22 cellular contexts compared by ENCODE assay signal in genomic region chr18:5584751-5585417, GRCh38. TPM values are rescaled to one million over a fixed set of nuclear protein-coding genes. Genes with fewer than 3 reads are reported as not detected.
A peak's percentile ranks its signal among the peaks of the same experiment; 100 is the strongest.
DNase-seq lines count a peak whose midpoint lies in the region; ATAC-seq and TF ChIP-seq lines count a peak whose summit lies in the region.
"Had no signal": no experiment of that assay in that cellular context is flagged by ENCODE, and none has a peak within 500 bp of the region (broad histone marks: within the 10 kb centered on the region; RNA-seq: fewer than 3 reads in every experiment).

No MANE protein-coding gene starts in this region.

- dilution Hi-C loops in mammary epithelial cell (cut with HindIII; ENCODE audit: low sequenced_read_pairs), result no loop called here

- DNase-seq in A673 (ENCODE audit: low spot score), result peak; percentile 24
- DNase-seq in HT1080 (ENCODE audit: low read depth), result peak; percentile 81
- peak; percentile 36 for DNase-seq in mammary epithelial cell
- DNase-seq in glomerular visceral epithelial cell (ENCODE audit: extremely low spot score), result peak; percentile 49
- DNase-seq in NCI-H2081 (lab: John Stamatoyannopoulos, UW), result no peak
- no peak for DNase-seq in UCSD-AML1 (lab: John Stamatoyannopoulos, UW; ENCODE audit: unreplicated experiment)
- no peak for DNase-seq in SKM-1 treated with dmso at 0.1 percent for 144 hours (lab: John Stamatoyannopoulos, UW; ENCODE audit: unreplicated experiment)
- DNase-seq: activated effector memory CD4-positive, alpha-beta T cell treated with anti-CD3 and anti-CD28 coated beads, Interleukin-2, amount 50 U/mL, for 16 hours; amygdala; CD4-positive, alpha-beta memory T cell; HFFc6; hippocampal formation; left cardiac atrium; MG63; NCI-H446; stimulated activated CD4-positive, alpha-beta T cell treated with anti-CD3 and anti-CD28 coated beads, Interleukin-1b, Interleukin-23, amount 100 ng/mL, for 48 hours; stomach; uterus had no signal

- no peak overlapping the region for H3K9ac ChIP-seq in mammary epithelial cell (ENCODE audit: insufficient read depth, low read length)

- intact Hi-C loops in A673 (cut with micrococcal nuclease; ENCODE audit: unreplicated experiment) (no loop called here), mammary epithelial cell (cut with micrococcal nuclease) (no loop called here)

- H3K4me1 ChIP-seq in A673 (ENCODE audit: insufficient read depth, low read length, poor library complexity, severe bottlenecking) (no peaks in the 10 kb centered on the region), mammary epithelial cell (ENCODE audit: insufficient read depth, low read length) (no peaks in the 10 kb centered on the region)
- H3K4me1 ChIP-seq: A549, stomach, uterus had no signal

- POLR2A ChIA-PET in A673 (lab: Charles Lee; ENCODE audit: low non-redundant PET), result no interaction called here

- ATAC-seq in GM21360 (IDR thresholded peaks at IDR 0.05; ENCODE audit: unreplicated experiment), result no peak
- ATAC-seq: A549, sciatic nerve had no signal

- H3K27ac ChIP-seq in A673 (ENCODE audit: low read depth, low read length, poor library complexity, severe bottlenecking) (no peak overlapping the region), mammary epithelial cell (ENCODE audit: insufficient read depth, low read depth, low read length) (no peak overlapping the region)
- H3K27ac ChIP-seq: A549, neutrophil, stomach, uterus had no signal

- TF ChIP-seq CTCF in A673 (conservative IDR thresholded peaks at IDR 0.05; ENCODE audit: low read depth, low read length) (no peak), mammary epithelial cell (conservative IDR thresholded peaks at IDR 0.05 in 1 of 2, IDR thresholded peaks at IDR 0.05 in 1 of 2; ENCODE audit: extremely low read depth in 1 of 2, insufficient read depth in 1 of 2, low read depth in 1 of 2, low read length in 2 of 2) (no peak)

- H3K4me3 ChIP-seq in A673 (ENCODE audit: low read depth, low read length, poor library complexity, severe bottlenecking), result no peak overlapping the region
- H3K4me3 ChIP-seq in mammary epithelial cell (replicated peaks in 1 of 3; ENCODE audit: insufficient read depth in 1 of 3, low read depth in 2 of 3, low read length in 3 of 3), result no peak overlapping the region
- H3K4me3 ChIP-seq: A549, MG63, stomach, uterus had no signal

- in situ Hi-C loops in mammary epithelial cell (cut with MboI; ENCODE audit: low sequenced_read_pairs in 2 of 2), result no loop called here

- no peaks in the 10 kb centered on the region for H4K20me1 ChIP-seq in mammary epithelial cell (ENCODE audit: insufficient read depth, low read length)

- H3K79me2 ChIP-seq in mammary epithelial cell (ENCODE audit: insufficient read depth, low read length), result no peaks in the 10 kb centered on the region

- no peaks in the 10 kb centered on the region for H3K27me3 ChIP-seq in A673 (replicated peaks; ENCODE audit: insufficient read depth, low read depth, low read length, poor library complexity)
- no peaks in the 10 kb centered on the region for H3K27me3 ChIP-seq in mammary epithelial cell (ENCODE audit: insufficient read depth, low read length)
- H3K27me3 ChIP-seq: MG63, stomach, uterus had no signal

- no TSS peak for BruUV-seq in A673 (replicated peaks; lab: Mats Ljungman, UMichigan)
- BruUV-seq in mammary epithelial cell (replicated peaks; lab: Mats Ljungman, UMichigan), result no TSS peak

- CTCF ChIA-PET in A673 (lab: Charles Lee) (no interaction called here), mammary epithelial cell (lab: Charles Lee; ENCODE audit: low non-redundant PET) (no interaction called here)

- WGBS in mammary epithelial cell (ENCODE audit: low coverage, missing lambda C conversion rate), result 14% methylated on average over 7 of the region's 7 CpGs

- no peaks in the 10 kb centered on the region for H3K36me3 ChIP-seq in A673 (ENCODE audit: insufficient read depth, low read length, poor library complexity, severe bottlenecking)
- no peaks in the 10 kb centered on the region for H3K36me3 ChIP-seq in mammary epithelial cell (ENCODE audit: insufficient read depth, low read length)
- H3K36me3 ChIP-seq: MG63, neutrophil, stomach, uterus had no signal

- H3K9me3 ChIP-seq in A673 (ENCODE audit: low read depth, low read length, poor library complexity, severe bottlenecking), result no peaks in the 10 kb centered on the region
- H3K9me3 ChIP-seq in mammary epithelial cell (replicated peaks; ENCODE audit: insufficient read depth, low read length), result peaks cover 10% of the 10 kb centered on the region
- H3K9me3 ChIP-seq: A549, MG63, neutrophil, stomach, uterus had no signal

- H3K4me2 ChIP-seq in mammary epithelial cell (ENCODE audit: insufficient read depth, low read depth, low read length), result no peak overlapping the region
- H3K4me2 ChIP-seq: A549 had no signal

- H2AFZ ChIP-seq in mammary epithelial cell (ENCODE audit: low read depth, low read length), result no peak overlapping the region

RNA-seq across cellular contexts. Expression of gene EPB41L3, which starts 41.1 kb away (rescaled TPM):
- total RNA-seq in A673 (2021) (0.20 and 0.86 TPM in 2 replicates), mammary epithelial cell (under 1 TPM in 1 of 2 donors, not detected in 1; 0.50 TPM)
- total RNA-seq in HT1080 (2014; rRNA removed; shearing (Covaris generic)), result 191 and 198 TPM in 2 replicates
- polyA plus RNA-seq in HT1080 (2015; cell fraction: cytosol; rRNA removed), result 197 and 235 TPM in 2 replicates
- 244 and 254 TPM in 2 replicates for polyA plus RNA-seq in HT1080 (2015; cell fraction: nucleus; rRNA removed)
- polyA plus RNA-seq in mammary epithelial cell, result not detected
- not detected for polyA minus RNA-seq in mammary epithelial cell

Comparison
In these comparisons a context has a peak if more than half of its experiments do, and no peak if none do; other contexts are left out.
1. DNase-seq: peak in A673 (single experiment), HT1080 (single experiment), mammary epithelial cell (single experiment) and glomerular visceral epithelial cell (single experiment); none in NCI-H2081 (0 of 2), UCSD-AML1 (single experiment) and SKM-1 treated with dmso at 0.1 percent for 144 hours (single experiment).
2. RNA of gene EPB41L3, which starts 41.1 kb away (total RNA-seq): 191 to 198 TPM in HT1080; 0.20 to 0.86 TPM in A673 and 0.50 TPM in mammary epithelial cell; every median in the first group is over 100 times any median in the second.